In the genomic region with DNA sequence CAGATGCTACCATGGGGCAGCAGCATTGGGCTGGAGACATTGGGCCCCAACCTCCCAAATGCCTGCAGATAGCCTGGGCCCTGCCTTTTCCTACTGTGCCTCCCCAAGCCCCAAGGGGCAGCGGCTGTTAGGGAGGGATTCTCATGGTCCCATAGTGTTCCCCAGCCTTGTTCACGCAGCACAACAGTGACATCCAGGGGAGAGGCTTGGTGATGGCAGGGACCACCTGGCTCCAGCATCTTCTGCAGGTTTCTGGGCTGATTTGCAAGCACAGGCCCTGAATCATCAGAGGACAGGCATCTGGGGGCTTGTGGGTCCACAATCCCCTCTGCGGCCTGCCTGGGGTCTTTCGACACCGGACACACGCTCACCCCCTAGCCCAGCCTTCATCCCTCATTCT, we compare ENCODE assay signal across 10 cellular contexts.
DNase-seq lines count a peak whose midpoint lies in the region; ATAC-seq and TF ChIP-seq lines count a peak whose summit lies in the region.
"Had no signal": no experiment of that assay in that cellular context is flagged by ENCODE, and none has a peak within 500 bp of the region (broad histone marks: within the 10 kb centered on the region; RNA-seq: fewer than 3 reads in every experiment).

No MANE protein-coding gene starts in this region.

- no peak overlapping the region for H3K27ac ChIP-seq in HCT116 (ENCODE audit: low read depth, low read length)
- no peak overlapping the region for H3K27ac ChIP-seq in vagina

- RAD21 ChIA-PET in HCT116 (lab: Charles Lee; ENCODE audit: low non-redundant PET in 1 of 2, low total read pairs in 2 of 2, uncharacterized antibody in 2 of 2, unreplicated experiment in 2 of 2), result no interaction called here

- ATAC-seq in HCT116 (no peak), HG02588 (IDR thresholded peaks at IDR 0.05; ENCODE audit: unreplicated experiment) (no peak), GM19023 (IDR thresholded peaks at IDR 0.05; ENCODE audit: unreplicated experiment) (no peak)

- no peaks in the 10 kb centered on the region for H3K79me2 ChIP-seq in HCT116 (ENCODE audit: insufficient read depth, low read length)

- H3K27me3 ChIP-seq in HCT116 (ENCODE audit: insufficient read depth, low read length) (peaks cover 15% of the 10 kb centered on the region; the same call in 1 of the 2 replicates), vagina (no peaks in the 10 kb centered on the region)

- in situ Hi-C loops in Caki2 (cut with HindIII; ENCODE audit: low pct_unique_long_range_greater_than_20kb, low sequenced_read_pairs), result no loop called here
- in situ Hi-C loops in astrocyte of the spinal cord (cut with HindIII; ENCODE audit: low sequenced_read_pairs), result no loop called here

- no peak overlapping the region for H3K4me2 ChIP-seq in HCT116 (ENCODE audit: low read length)

- no peak overlapping the region for H3K9ac ChIP-seq in HCT116 (ENCODE audit: low read length)

- TF ChIP-seq RAD21 in HCT116 (IDR thresholded peaks at IDR 0.05; ENCODE audit: low read depth), result peak; percentile 41

- H3K4me3 ChIP-seq in HCT116 (replicated peaks in 1 of 2; ENCODE audit: low read depth in 1 of 2, low read length in 2 of 2), result no peak overlapping the region
- no peak overlapping the region for H3K4me3 ChIP-seq in astrocyte of the spinal cord (ENCODE audit: low read depth, low read length)
- no peak overlapping the region for H3K4me3 ChIP-seq in vagina

- no peak overlapping the region for H2AFZ ChIP-seq in HCT116 (ENCODE audit: low read depth, low read length, poor library complexity, severe bottlenecking)

- no peak for TF ChIP-seq POLR2A in HCT116 (IDR thresholded peaks at IDR 0.05; ENCODE audit: borderline replicate concordance, extremely low read depth, insufficient read depth, insufficient read length)
- no peak for TF ChIP-seq POLR2A in vagina (IDR thresholded peaks at IDR 0.05)

- BruUV-seq in HCT116 (replicated peaks; lab: Mats Ljungman, UMichigan), result no TSS peak

- H3K36me3 ChIP-seq in HCT116 (ENCODE audit: control insufficient read depth in 1 of 2, insufficient read depth in 2 of 2, low read length in 2 of 2) (no peaks in the 10 kb centered on the region), vagina (no peaks in the 10 kb centered on the region)

- intact Hi-C loops in HCT116 (cut with micrococcal nuclease), result loop anchor here (2.0 to 10.0 kb wide), 3 partner anchors 242 to 1271 kb away; no protein-coding TSS in a partner anchor
- intact Hi-C loops in vagina (cut with DNase I), result no loop called here

- POLR2A ChIA-PET in HCT116 (lab: Charles Lee), result no interaction called here

- H4K20me1 ChIP-seq in HCT116 (ENCODE audit: insufficient read depth), result no peaks in the 10 kb centered on the region

- CTCF ChIA-PET in HCT116 (lab: Charles Lee), result interaction anchor here (0.6 kb wide), 1 partner anchor 181 kb away, joined by 3 read pairs; no protein-coding TSS in a partner anchor

- H3K4me1 ChIP-seq in HCT116 (ENCODE audit: control insufficient read depth in 1 of 2, insufficient read depth in 2 of 2, low read length in 2 of 2), result no peaks in the 10 kb centered on the region
- no peaks in the 10 kb centered on the region for H3K4me1 ChIP-seq in vagina

- H3K9me2 ChIP-seq in HCT116 (ENCODE audit: insufficient read depth), result no peaks in the 10 kb centered on the region

- H3K9me3 ChIP-seq in HCT116 (ENCODE audit: control insufficient read depth in 1 of 2, insufficient read depth in 1 of 2, low read depth in 1 of 2, low read length in 2 of 2) (no peaks in the 10 kb centered on the region), vagina (no peaks in the 10 kb centered on the region)

- DNase-seq in Caki2 (ENCODE audit: low read depth) (peak; percentile 27), HCT116 (ENCODE audit: low read depth, low spot score) (no peak), astrocyte of the spinal cord (ENCODE audit: low read depth, low spot score) (no peak), left kidney (ENCODE audit: low read depth, low spot score) (peak; percentile 78), vagina (ENCODE audit: extremely low spot score in 2 of 2) (no peak), NCI-H2196 (lab: John Stamatoyannopoulos, UW; ENCODE audit: unreplicated experiment) (no peak)
- DNase-seq: activated CD4-positive, CD25-positive, alpha-beta regulatory T cell; NCI-H446 treated with DMSO at 0.1 percent for 48 hours had no signal

- peak in 2 of 3 experiments; percentile 12 to 13; a peak in 1 of 6 replicates for TF ChIP-seq CTCF in HCT116 (IDR thresholded peaks at IDR 0.05 in 2 of 3, conservative IDR thresholded peaks at IDR 0.05 in 1 of 3; ENCODE audit: borderline replicate concordance in 1 of 3, insufficient read depth in 1 of 3, low read depth in 2 of 3, low read length in 2 of 3)
- TF ChIP-seq CTCF in astrocyte of the spinal cord (IDR thresholded peaks at IDR 0.05; ENCODE audit: low read depth, low read length), result peak; percentile 17
- TF ChIP-seq CTCF in vagina (IDR thresholded peaks at IDR 0.05), result no peak

TF ChIP-seq in HCT116, 20 proteins besides CTCF, POLR2A, EP300 and RAD21:
- no peak for TF ChIP-seq ELF1 (IDR thresholded peaks at IDR 0.05; ENCODE audit: borderline replicate concordance, low read depth)
- TF ChIP-seq SIN3A (IDR thresholded peaks at IDR 0.05; ENCODE audit: low read depth), result no peak
- no peak for TF ChIP-seq YY1 (IDR thresholded peaks at IDR 0.05; ENCODE audit: extremely low read depth, insufficient replicate concordance, low read depth, low read length)
- TF ChIP-seq EZH2phosphoT487 (IDR thresholded peaks at IDR 0.05; ENCODE audit: borderline replicate concordance), result no peak
- no peak for TF ChIP-seq EZH2 (IDR thresholded peaks at IDR 0.05)
- TF ChIP-seq SRF (IDR thresholded peaks at IDR 0.05; ENCODE audit: low read depth), result no peak
- TF ChIP-seq ZFX (IDR thresholded peaks at IDR 0.05), result no peak
- TF ChIP-seq CBX3 (IDR thresholded peaks at IDR 0.05; ENCODE audit: low read depth), result no peak
- TF ChIP-seq TCF7L2 (IDR thresholded peaks at IDR 0.05; ENCODE audit: borderline replicate concordance, extremely low read depth, insufficient read depth, insufficient read length), result no peak
- no peak for TF ChIP-seq SP1 (IDR thresholded peaks at IDR 0.05; ENCODE audit: low read depth)

Comparison
In these comparisons a context has a peak if more than half of its experiments do, and no peak if none do; other contexts are left out.
1. DNase-seq: peak in Caki2 (single experiment) and left kidney (single experiment); none in HCT116 (single experiment), astrocyte of the spinal cord (single experiment), vagina (0 of 2) and NCI-H2196 (single experiment).
2. CTCF ChIP-seq: peak in HCT116 (2 of 3) and astrocyte of the spinal cord (single experiment); none in vagina (0 of 3).